13 cellular contexts compared by ENCODE assay signal in genomic region chr10:91681361-91682276, GRCh38. TPM values are rescaled to one million over a fixed set of nuclear protein-coding genes. Genes with fewer than 3 reads are reported as not detected.
DNase-seq lines count a peak whose midpoint lies in the region; ATAC-seq lines count a peak whose summit lies in the region.
"Had no signal": no experiment of that assay in that cellular context is flagged by ENCODE, and none has a peak within 500 bp of the region (broad histone marks: within the 10 kb centered on the region; RNA-seq: fewer than 3 reads in every experiment).

No MANE protein-coding gene starts in this region.

- ATAC-seq in GM18519 (IDR thresholded peaks at IDR 0.05; ENCODE audit: low FRiP score, unreplicated experiment) = no peak
- ATAC-seq: T-helper 17 cell had no signal

- no peak overlapping the region for H2AFZ ChIP-seq in Karpas-422 (ENCODE audit: low read length)

- H3K9me3 ChIP-seq in Karpas-422 (ENCODE audit: low read length) = no peaks in the 10 kb centered on the region
- H3K9me3 ChIP-seq: colonic mucosa had no signal

- DNase-seq in EH (ENCODE audit: low read depth) (peak; percentile 37), M059J (ENCODE audit: low read depth) (peak; percentile 39), anterior cingulate cortex (lab: John Stamatoyannopoulos, UW) (peak in 49 of 58 donors; percentile 8 to 82 (median 39)), iPS-NIHi11 (ENCODE audit: low spot score) (peak; percentile 58), H7 (no peak), SIG-M5 treated with dmso at 0.1 percent for 504 hours (lab: John Stamatoyannopoulos, UW; ENCODE audit: unreplicated experiment) (no peak), Karpas-422 (no peak)
- DNase-seq: activated T-cell treated with anti-CD3 and anti-CD28 coated beads, Interleukin-2, amount 50 U/mL, for 24 hours; colonic mucosa; H9; NCI-H2029; T-helper 17 cell had no signal

- H3K36me3 ChIP-seq in H7 (replicated peaks; ENCODE audit: control insufficient read depth, insufficient read depth, low read length) = no peaks in the 10 kb centered on the region
- no peaks in the 10 kb centered on the region for H3K36me3 ChIP-seq in Karpas-422 (ENCODE audit: insufficient read depth, low read length)
- H3K36me3 ChIP-seq: colonic mucosa had no signal

- H3K4me3 ChIP-seq in H7 (ENCODE audit: insufficient read depth, low read depth, low read length) (no peak overlapping the region), Karpas-422 (ENCODE audit: low read length) (no peak overlapping the region)
- H3K4me3 ChIP-seq: colonic mucosa had no signal

- H3K27ac ChIP-seq in Karpas-422 (ENCODE audit: low read length) = no peak overlapping the region
- H3K27ac ChIP-seq: colonic mucosa had no signal

- H3K4me2 ChIP-seq in Karpas-422 (ENCODE audit: low read depth, low read length, poor library complexity, severe bottlenecking) = no peak overlapping the region

- H4K20me1 ChIP-seq in Karpas-422 (ENCODE audit: insufficient read depth, low read depth, low read length) = no peaks in the 10 kb centered on the region

- no peaks in the 10 kb centered on the region for H3K4me1 ChIP-seq in Karpas-422 (ENCODE audit: low read length)
- H3K4me1 ChIP-seq: colonic mucosa had no signal

- H3K9ac ChIP-seq in Karpas-422 (ENCODE audit: low read length) = no peak overlapping the region

- H3K27me3 ChIP-seq in H7 (ENCODE audit: control insufficient read depth, insufficient read depth, low read length) (no peaks in the 10 kb centered on the region), Karpas-422 (ENCODE audit: low read length) (no peaks in the 10 kb centered on the region)
- H3K27me3 ChIP-seq: colonic mucosa had no signal

- no peaks in the 10 kb centered on the region for H3K9me2 ChIP-seq in Karpas-422 (replicated peaks; ENCODE audit: insufficient read depth, low read length)

- H3K79me2 ChIP-seq in Karpas-422 (ENCODE audit: low read length) = no peaks in the 10 kb centered on the region

RNA-seq across cellular contexts. Expression of gene PPP1R3C, which starts 48.7 kb away (rescaled TPM):
- 15.9 and 18.1 TPM in 2 replicates for total RNA-seq in M059J (2014; rRNA removed; shearing (Covaris generic))
- 0.31 and 0.63 TPM in 2 replicates for total RNA-seq in H7 (2014; rRNA removed; shearing (Covaris generic))
- not detected in 2 replicates for total RNA-seq in Karpas-422 (2014; rRNA removed; shearing (Covaris generic); ENCODE audit: low replicate concordance)

Comparison
In these comparisons a context has a peak if more than half of its experiments do, and no peak if none do; other contexts are left out.
1. DNase-seq: peak in EH (single experiment), M059J (single experiment), anterior cingulate cortex (49 of 58) and iPS-NIHi11 (single experiment); none in H7 (single experiment), SIG-M5 treated with dmso at 0.1 percent for 504 hours (single experiment) and Karpas-422 (single experiment).
2. RNA of gene PPP1R3C, which starts 48.7 kb away (total RNA-seq): 15.9 to 18.1 TPM in M059J; 0.31 to 0.63 TPM in H7 and not detected in Karpas-422; every median in the first group is over 10 times any median in the second.